Comparison of ENCODE assay signal across 15 cellular contexts in the genomic region with DNA sequence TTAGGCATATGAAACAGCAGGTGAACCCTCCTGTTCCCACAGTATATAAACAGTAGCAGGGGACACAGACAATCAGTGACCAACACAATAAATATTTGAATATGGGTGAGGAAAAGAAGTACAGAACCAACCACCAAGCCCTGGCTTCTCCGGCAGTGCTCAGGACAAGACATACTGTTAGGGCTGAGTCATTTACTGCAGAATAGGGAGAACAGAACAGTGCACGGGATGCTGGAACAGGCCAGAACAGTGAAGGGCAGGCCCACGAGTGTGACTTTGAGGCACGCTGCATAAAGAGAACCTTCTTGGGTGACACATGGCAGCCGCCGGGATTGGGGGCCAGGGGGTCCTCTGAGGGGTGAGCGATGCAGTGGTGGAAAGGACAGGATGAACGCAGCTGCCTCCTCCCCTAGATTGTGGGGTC.
A peak's percentile ranks its signal among the peaks of the same experiment; 100 is the strongest.
DNase-seq lines count a peak whose midpoint lies in the region; ATAC-seq, FAIRE-seq and TF ChIP-seq lines count a peak whose summit lies in the region.
"Had no signal": no experiment of that assay in that cellular context is flagged by ENCODE, and none has a peak within 500 bp of the region (broad histone marks: within the 10 kb centered on the region; RNA-seq: fewer than 3 reads in every experiment).

No MANE protein-coding gene starts in this region.

- H4K20me1 ChIP-seq in GM23248 (ENCODE audit: insufficient read depth) = no peaks in the 10 kb centered on the region; the same call in 1 of the 2 replicates

- no peaks in the 10 kb centered on the region; the same call in 1 of the 2 replicates for H3K36me3 ChIP-seq in GM23248 (ENCODE audit: low read depth)
- peaks cover 0 to 16% of the 10 kb centered on the region in 2 donors for H3K36me3 ChIP-seq in kidney (ENCODE audit: control insufficient read depth in 1 of 2, insufficient read depth in 2 of 2, low read length in 2 of 2)

- H3K4me3 Mint-ChIP-seq in activated naive CD8-positive, alpha-beta T cell treated with anti-CD3 and anti-CD28 coated beads, Interleukin-2, amount 50 U/mL, for 24 hours = no peak overlapping the region
- H3K4me3 Mint-ChIP-seq: activated CD4-positive, alpha-beta memory T cell treated with anti-CD3 and anti-CD28 coated beads for 36 hours; activated naive CD4-positive, alpha-beta T cell treated with anti-CD3 and anti-CD28 coated beads, Interleukin-2, amount 10 ng/mL, durations not matched to agents 7 days and 5 days; nephron progenitor cell had no signal

- no peaks in the 10 kb centered on the region for H3K27me3 ChIP-seq in GM23248 (replicated peaks; ENCODE audit: insufficient read depth)
- H3K27me3 ChIP-seq: dorsolateral prefrontal cortex had no signal

- DNase-seq in GM23248 (peak; percentile 89), fibroblast of mammary gland (ENCODE audit: low read depth) (peak; percentile 56), renal cortical epithelial cell (ENCODE audit: low read depth) (peak; percentile 64), kidney (no peak), globus pallidus (ENCODE audit: low spot score) (no peak)
- no peak for DNase-seq in activated naive CD8-positive, alpha-beta T cell treated with anti-CD3 and anti-CD28 coated beads, Interleukin-2, amount 50 U/mL, for 24 hours
- DNase-seq: activated CD4-positive, alpha-beta memory T cell treated with anti-CD3 and anti-CD28 coated beads for 36 hours; activated naive CD4-positive, alpha-beta T cell treated with anti-CD3 and anti-CD28 coated beads, Interleukin-2, amount 10 ng/mL, durations not matched to agents 7 days and 5 days; NCI-H1048; nephron progenitor cell; T-helper 1 cell had no signal

- no peaks in the 10 kb centered on the region for H3K27me3 Mint-ChIP-seq in activated naive CD8-positive, alpha-beta T cell treated with anti-CD3 and anti-CD28 coated beads, Interleukin-2, amount 50 U/mL, for 24 hours
- H3K27me3 Mint-ChIP-seq: activated CD4-positive, alpha-beta memory T cell treated with anti-CD3 and anti-CD28 coated beads for 36 hours; activated naive CD4-positive, alpha-beta T cell treated with anti-CD3 and anti-CD28 coated beads, Interleukin-2, amount 10 ng/mL, durations not matched to agents 7 days and 5 days had no signal

- intact Hi-C loops in kidney (cut with DNase I) = no loop called here

- no peaks in the 10 kb centered on the region for H3K9me3 Mint-ChIP-seq in activated naive CD8-positive, alpha-beta T cell treated with anti-CD3 and anti-CD28 coated beads, Interleukin-2, amount 50 U/mL, for 24 hours
- H3K9me3 Mint-ChIP-seq: activated CD4-positive, alpha-beta memory T cell treated with anti-CD3 and anti-CD28 coated beads for 36 hours; activated naive CD4-positive, alpha-beta T cell treated with anti-CD3 and anti-CD28 coated beads, Interleukin-2, amount 10 ng/mL, durations not matched to agents 7 days and 5 days; nephron progenitor cell had no signal

- H3K9ac ChIP-seq in GM23248 (0 out of 2 replicates have a peak overlapping the region, but pooled peaks have one; percentile 1), kidney (ENCODE audit: low read length in 2 of 2) (no peak overlapping the region)

- in situ Hi-C loops in GM23248 (cut with MboI) = no loop called here

- H3K27ac Mint-ChIP-seq in activated naive CD8-positive, alpha-beta T cell treated with anti-CD3 and anti-CD28 coated beads, Interleukin-2, amount 50 U/mL, for 24 hours = no peak overlapping the region
- H3K27ac Mint-ChIP-seq: activated CD4-positive, alpha-beta memory T cell treated with anti-CD3 and anti-CD28 coated beads for 36 hours; activated naive CD4-positive, alpha-beta T cell treated with anti-CD3 and anti-CD28 coated beads, Interleukin-2, amount 10 ng/mL, durations not matched to agents 7 days and 5 days; nephron progenitor cell had no signal

- H2AFZ ChIP-seq in GM23248 = no peak overlapping the region

- peaks cover 45% of the 10 kb centered on the region for H3K4me1 ChIP-seq in GM23248 (ENCODE audit: insufficient read depth)
- peaks cover 15 to 17% of the 10 kb centered on the region in 2 donors for H3K4me1 ChIP-seq in kidney (ENCODE audit: control insufficient read depth in 1 of 2, insufficient read depth in 1 of 2, low read depth in 1 of 2, low read length in 2 of 2)

- ATAC-seq in SK-N-SH treated with all-trans-retinoic acid at 6 μM for 48 hours (peak; percentile 46; the same call in 2 of the 3 replicates), HG03378 (IDR thresholded peaks at IDR 0.05; ENCODE audit: unreplicated experiment) (no peak)
- ATAC-seq in activated naive CD8-positive, alpha-beta T cell treated with anti-CD3 and anti-CD28 coated beads, Interleukin-2, amount 50 U/mL, for 24 hours = no peak

- TF ChIP-seq CTCF in fibroblast of mammary gland (conservative IDR thresholded peaks at IDR 0.05; ENCODE audit: control insufficient read depth, insufficient read depth, low read depth, low read length) = no peak
- no peak for TF ChIP-seq CTCF in kidney (IDR thresholded peaks at IDR 0.05; ENCODE audit: borderline replicate concordance, extremely low read depth, insufficient read depth)

- no peak for FAIRE-seq in kidney (lab: Jason Lieb, UNC)
- FAIRE-seq: GM12891 had no signal

- peaks cover 62% of the 10 kb centered on the region for H3K79me2 ChIP-seq in GM23248 (ENCODE audit: insufficient read depth)

- H3K4me2 ChIP-seq in GM23248 (ENCODE audit: unreplicated experiment) = no peak overlapping the region

- H3F3A ChIP-seq in GM23248 (ENCODE audit: insufficient read depth) = peaks cover 38% of the 10 kb centered on the region

- no peaks in the 10 kb centered on the region for H3K9me2 ChIP-seq in GM23248 (ENCODE audit: insufficient read depth)

- H3K9me3 ChIP-seq in GM23248 (ENCODE audit: low read depth) (no peaks in the 10 kb centered on the region), kidney (ENCODE audit: control insufficient read depth in 1 of 2, low read length in 2 of 2) (no peaks in the 10 kb centered on the region)

- H3K36me3 Mint-ChIP-seq in activated naive CD8-positive, alpha-beta T cell treated with anti-CD3 and anti-CD28 coated beads, Interleukin-2, amount 50 U/mL, for 24 hours (ENCODE audit: low read depth) = peaks cover 3% of the 10 kb centered on the region
- H3K36me3 Mint-ChIP-seq: activated CD4-positive, alpha-beta memory T cell treated with anti-CD3 and anti-CD28 coated beads for 36 hours had no signal

- H3K4me3 ChIP-seq in GM23248 = no peak overlapping the region
- no peak overlapping the region for H3K4me3 ChIP-seq in fibroblast of mammary gland (ENCODE audit: control insufficient read depth, low read depth, low read length)
- no peak overlapping the region for H3K4me3 ChIP-seq in kidney (ENCODE audit: low read length in 2 of 2)
- H3K4me3 ChIP-seq: dorsolateral prefrontal cortex had no signal

- H3K4me1 Mint-ChIP-seq in activated naive CD8-positive, alpha-beta T cell treated with anti-CD3 and anti-CD28 coated beads, Interleukin-2, amount 50 U/mL, for 24 hours = peaks cover 3% of the 10 kb centered on the region
- H3K4me1 Mint-ChIP-seq: activated naive CD4-positive, alpha-beta T cell treated with anti-CD3 and anti-CD28 coated beads, Interleukin-2, amount 10 ng/mL, durations not matched to agents 7 days and 5 days had no signal

- 54 to 57% methylated on average over 8 of the region's 8 CpGs for WGBS in GM23248 (ENCODE audit: low coverage in 1 of 2, low lambda C conversion rate in 2 of 2, missing lambda C conversion rate in 2 of 2), 2 experiments

- H3K27ac ChIP-seq in GM23248 (peak overlapping the region; percentile 50), kidney (ENCODE audit: low read depth in 2 of 2, low read length in 2 of 2) (no peak overlapping the region)

TF ChIP-seq in SK-N-SH treated with all-trans-retinoic acid at 6 μM for 48 hours, 23 proteins besides CTCF, POLR2A, EP300 and RAD21 (continues in another document):
- TF ChIP-seq ZFP3 (CRISPR knock-in tag; IDR thresholded peaks at IDR 0.05) = no peak
- TF ChIP-seq, protein P1, sequence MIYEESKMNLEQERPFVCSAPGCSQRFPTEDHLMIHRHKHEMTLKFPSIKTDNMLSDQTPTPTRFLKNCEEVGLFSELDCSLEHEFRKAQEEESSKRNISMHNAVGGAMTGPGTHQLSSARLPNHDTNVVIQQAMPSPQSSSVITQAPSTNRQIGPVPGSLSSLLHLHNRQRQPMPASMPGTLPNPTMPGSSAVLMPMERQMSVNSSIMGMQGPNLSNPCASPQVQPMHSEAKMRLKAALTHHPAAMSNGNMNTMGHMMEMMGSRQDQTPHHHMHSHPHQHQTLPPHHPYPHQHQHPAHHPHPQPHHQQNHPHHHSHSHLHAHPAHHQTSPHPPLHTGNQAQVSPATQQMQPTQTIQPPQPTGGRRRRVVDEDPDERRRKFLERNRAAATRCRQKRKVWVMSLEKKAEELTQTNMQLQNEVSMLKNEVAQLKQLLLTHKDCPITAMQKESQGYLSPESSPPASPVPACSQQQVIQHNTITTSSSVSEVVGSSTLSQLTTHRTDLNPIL (CRISPR knock-in tag; IDR thresholded peaks at IDR 0.05; ENCODE audit: low read depth) = no peak
- TF ChIP-seq, protein P2, sequence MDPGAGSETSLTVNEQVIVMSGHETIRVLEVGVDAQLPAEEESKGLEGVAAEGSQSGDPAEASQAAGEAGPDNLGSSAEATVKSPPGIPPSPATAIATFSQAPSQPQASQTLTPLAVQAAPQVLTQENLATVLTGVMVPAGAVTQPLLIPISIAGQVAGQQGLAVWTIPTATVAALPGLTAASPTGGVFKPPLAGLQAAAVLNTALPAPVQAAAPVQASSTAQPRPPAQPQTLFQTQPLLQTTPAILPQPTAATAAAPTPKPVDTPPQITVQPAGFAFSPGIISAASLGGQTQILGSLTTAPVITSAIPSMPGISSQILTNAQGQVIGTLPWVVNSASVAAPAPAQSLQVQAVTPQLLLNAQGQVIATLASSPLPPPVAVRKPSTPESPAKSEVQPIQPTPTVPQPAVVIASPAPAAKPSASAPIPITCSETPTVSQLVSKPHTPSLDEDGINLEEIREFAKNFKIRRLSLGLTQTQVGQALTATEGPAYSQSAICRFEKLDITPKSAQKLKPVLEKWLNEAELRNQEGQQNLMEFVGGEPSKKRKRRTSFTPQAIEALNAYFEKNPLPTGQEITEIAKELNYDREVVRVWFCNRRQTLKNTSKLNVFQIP (CRISPR knock-in tag; IDR thresholded peaks at IDR 0.05; ENCODE audit: borderline replicate concordance, low read depth) = no peak
- no peak for TF ChIP-seq TOX (CRISPR knock-in tag; IDR thresholded peaks at IDR 0.05; ENCODE audit: borderline replicate concordance)
- TF ChIP-seq ZNF565 (CRISPR knock-in tag; conservative IDR thresholded peaks at IDR 0.05; ENCODE audit: low read depth) = no peak

Comparison
In these comparisons a context has a peak if more than half of its experiments do, and no peak if none do; other contexts are left out.
1. DNase-seq: peak in GM23248 (single experiment), fibroblast of mammary gland (single experiment) and renal cortical epithelial cell (single experiment); none in kidney (single experiment), globus pallidus (single experiment) and activated naive CD8-positive, alpha-beta T cell treated with anti-CD3 and anti-CD28 coated beads, Interleukin-2, amount 50 U/mL, for 24 hours (single experiment).